9 cellular contexts compared by ENCODE assay signal in genomic region chr2:68190991-68191731, GRCh38. TPM values are rescaled to one million over a fixed set of nuclear protein-coding genes. Genes with fewer than 3 reads are reported as not detected.
DNase-seq lines count a peak whose midpoint lies in the region; ATAC-seq and TF ChIP-seq lines count a peak whose summit lies in the region.
"Had no signal": no experiment of that assay in that cellular context is flagged by ENCODE, and none has a peak within 500 bp of the region (broad histone marks: within the 10 kb centered on the region; RNA-seq: fewer than 3 reads in every experiment).

No MANE protein-coding gene starts in this region.

- H3K4me1 ChIP-seq in SK-N-SH (ENCODE audit: control insufficient read depth in 1 of 2, insufficient read depth in 2 of 2, low read depth in 1 of 2, low read length in 1 of 2): peaks cover 2 to 15% of the 10 kb centered on the region in 2 experiments; a peak in 2 of 4 replicates

- POLR2A ChIA-PET in SK-N-SH (lab: Yijun Ruan, JAX): no interaction called here

- CTCF ChIA-PET in SK-N-SH (lab: Yijun Ruan, JAX): interaction anchor here (0.8 kb wide), 1 partner anchor 93 kb away, joined by 3 read pairs; no protein-coding TSS in a partner anchor

- TF ChIP-seq EP300 in SK-N-SH (IDR thresholded peaks at IDR 0.05; ENCODE audit: borderline replicate concordance in 1 of 2, low read depth in 1 of 2, low read length in 1 of 2): no peak

- ATAC-seq in SK-N-SH treated with all-trans-retinoic acid at 6 μM for 48 hours (peak; percentile 60), GM21447 (IDR thresholded peaks at IDR 0.05; ENCODE audit: unreplicated experiment) (no peak), HG02840 (IDR thresholded peaks at IDR 0.05; ENCODE audit: low FRiP score, unreplicated experiment) (no peak), GM18873 (IDR thresholded peaks at IDR 0.05; ENCODE audit: low FRiP score, unreplicated experiment) (no peak)

- TF ChIP-seq RAD21 in SK-N-SH (IDR thresholded peaks at IDR 0.05; ENCODE audit: low read length): no peak

- no peaks in the 10 kb centered on the region for H3K9me3 ChIP-seq in SK-N-SH

- H3K27me3 ChIP-seq in SK-N-SH (ENCODE audit: insufficient read depth): no peaks in the 10 kb centered on the region

- no peak overlapping the region for H3K9ac ChIP-seq in SK-N-SH

- no peaks in the 10 kb centered on the region for H3K9me2 ChIP-seq in SK-N-SH

- 73% methylated on average over 3 of the region's 3 CpGs for WGBS in SK-N-SH (ENCODE audit: low lambda C conversion rate)

- H3K4me2 ChIP-seq in SK-N-SH: no peak overlapping the region

- TF ChIP-seq CTCF in SK-N-SH (IDR thresholded peaks at IDR 0.05): no peak
- no peak for TF ChIP-seq CTCF in choroid plexus epithelial cell (conservative IDR thresholded peaks at IDR 0.05; ENCODE audit: low read depth, low read length)

- H3F3A ChIP-seq in SK-N-SH (replicated peaks; ENCODE audit: insufficient read depth): peaks cover 18% of the 10 kb centered on the region

- DNase-seq in SK-N-SH (no peak), NCI-H460 (ENCODE audit: extremely low read depth, low read depth) (peak; percentile 73), choroid plexus epithelial cell (ENCODE audit: low read depth) (peak; percentile 85), renal cortical epithelial cell (ENCODE audit: low read depth) (peak; percentile 73)
- DNase-seq: NCI-H2227 treated with DMSO at 0.1 percent for 48 hours had no signal

- H3K27ac ChIP-seq in SK-N-SH (ENCODE audit: low read depth in 2 of 2, low read length in 1 of 2): no peak overlapping the region; a peak in 1 of 4 replicates

- peaks cover 11 to 16% of the 10 kb centered on the region in 2 experiments for H3K36me3 ChIP-seq in SK-N-SH (replicated peaks in 1 of 2; ENCODE audit: control insufficient read depth in 1 of 2, insufficient read depth in 2 of 2, low read length in 1 of 2)

- peaks cover 99% of the 10 kb centered on the region for H3K79me2 ChIP-seq in SK-N-SH (ENCODE audit: insufficient read depth)

- peaks cover 52% of the 10 kb centered on the region for H4K20me1 ChIP-seq in SK-N-SH (ENCODE audit: insufficient read depth)

- no peak overlapping the region for H3K4me3 ChIP-seq in SK-N-SH (ENCODE audit: low read depth in 2 of 2, low read length in 1 of 2)
- H3K4me3 ChIP-seq in choroid plexus epithelial cell (ENCODE audit: low read depth, low read length): no peak overlapping the region

- H2AFZ ChIP-seq in SK-N-SH (ENCODE audit: low read depth): no peak overlapping the region

TF ChIP-seq in SK-N-SH treated with all-trans-retinoic acid at 6 μM for 48 hours, 23 proteins besides CTCF, POLR2A, EP300 and RAD21:
- TF ChIP-seq ESRRG (CRISPR knock-in tag; IDR thresholded peaks at IDR 0.05) (no peak), POU6F1 (CRISPR knock-in tag; IDR thresholded peaks at IDR 0.05; ENCODE audit: borderline replicate concordance, low read depth) (no peak), ZFP30 (CRISPR knock-in tag; IDR thresholded peaks at IDR 0.05) (no peak), CSDC2 (CRISPR knock-in tag; IDR thresholded peaks at IDR 0.05) (no peak), BACH2 (CRISPR knock-in tag; IDR thresholded peaks at IDR 0.05; ENCODE audit: borderline replicate concordance) (no peak), ZFP3 (CRISPR knock-in tag; IDR thresholded peaks at IDR 0.05) (no peak), CREB5 (CRISPR knock-in tag; IDR thresholded peaks at IDR 0.05; ENCODE audit: low read depth) (no peak), ARNTL (CRISPR knock-in tag; IDR thresholded peaks at IDR 0.05; ENCODE audit: borderline replicate concordance, low read depth) (no peak), ZNF70 (CRISPR knock-in tag; IDR thresholded peaks at IDR 0.05) (no peak), ZNF8 (CRISPR knock-in tag; IDR thresholded peaks at IDR 0.05) (no peak), TOX (CRISPR knock-in tag; IDR thresholded peaks at IDR 0.05; ENCODE audit: borderline replicate concordance) (no peak), OSR1 (CRISPR knock-in tag; IDR thresholded peaks at IDR 0.05) (no peak)

TF ChIP-seq in SK-N-SH, 30 proteins besides CTCF, POLR2A, EP300 and RAD21 (continues in another document):
- no peak for TF ChIP-seq PBX3 (IDR thresholded peaks at IDR 0.05)
- TF ChIP-seq USF1 (IDR thresholded peaks at IDR 0.05; ENCODE audit: borderline replicate concordance, low read depth): no peak
- no peak for TF ChIP-seq MAX (IDR thresholded peaks at IDR 0.05; ENCODE audit: low read depth)
- no peak for TF ChIP-seq IRF3 (IDR thresholded peaks at IDR 0.05; ENCODE audit: low read depth, low read length)
- TF ChIP-seq ELF1 (IDR thresholded peaks at IDR 0.05): no peak
- TF ChIP-seq POLR2AphosphoS5 (IDR thresholded peaks at IDR 0.05; ENCODE audit: low read depth, low read length): no peak
- TF ChIP-seq FOSL2 (IDR thresholded peaks at IDR 0.05; ENCODE audit: borderline replicate concordance, low read depth): no peak
- no peak for TF ChIP-seq GABPA (IDR thresholded peaks at IDR 0.05; ENCODE audit: low read depth)
- no peak for TF ChIP-seq NFIC (IDR thresholded peaks at IDR 0.05; ENCODE audit: borderline replicate concordance)
- no peak for TF ChIP-seq TAF1 (IDR thresholded peaks at IDR 0.05; ENCODE audit: borderline replicate concordance, low read depth, low read length)
- no peak for TF ChIP-seq REST (IDR thresholded peaks at IDR 0.05; ENCODE audit: low read depth, low read length)
- no peak for TF ChIP-seq TEAD4 (IDR thresholded peaks at IDR 0.05; ENCODE audit: borderline replicate concordance, insufficient read depth)
- no peak for TF ChIP-seq USF2 (IDR thresholded peaks at IDR 0.05; ENCODE audit: borderline replicate concordance, low read depth, low read length)
- TF ChIP-seq TCF12 (IDR thresholded peaks at IDR 0.05): no peak

RNA-seq across cellular contexts. Expression of gene PNO1, which starts 33.5 kb away (rescaled TPM):
- polyA plus RNA-seq in SK-N-SH (2012; rRNA removed): 16.8 and 20.6 TPM in 2 replicates
- polyA plus RNA-seq in SK-N-SH (2012; cell fraction: cytosol; rRNA removed): 22.0 and 26.7 TPM in 2 replicates
- polyA plus RNA-seq in SK-N-SH (2012; cell fraction: nucleus; rRNA removed): 12.3 and 13.7 TPM in 2 replicates
- total RNA-seq in NCI-H460 (2014; rRNA removed; shearing (Covaris generic)): 59.2 and 61.6 TPM in 2 replicates
- 25.3 and 31.2 TPM in 2 replicates for polyA plus RNA-seq in NCI-H460 (2014; cell fraction: nucleus; rRNA removed)
- 12.8 and 19.8 TPM in 2 replicates for total RNA-seq in renal cortical epithelial cell
